ENCODE assay signal across 28 cellular contexts in genomic region chr18:77448046-77448445, GRCh38.
"Had no signal": no experiment of that assay in that cellular context is flagged by ENCODE, and none has a peak within 500 bp of the region (broad histone marks: within the 10 kb centered on the region; RNA-seq: fewer than 3 reads in every experiment).

No MANE protein-coding gene starts in this region.

- H2AFZ ChIP-seq: neural progenitor cell, parathyroid adenoma had no signal

- ATAC-seq: psoas muscle; right cardiac atrium; right lobe of liver; stimulated activated effector memory CD8-positive, alpha-beta T cell treated with anti-CD3 and anti-CD28 coated beads, Interleukin-12 subunit alpha, Interleukin-12 subunit beta, amount 100 ng/mL, for 72 hours; stimulated activated naive B cell treated with anti-CD40 and anti-IgM and Interleukin-4, amounts not matched to agents 10 μg/mL and 1 μg/mL and 100 μg/mL, for 72 hours had no signal

- H3K27me3 ChIP-seq: neural progenitor cell, ovary, right lobe of liver, sigmoid colon, thyroid gland, tibial nerve, upper lobe of left lung, vagina had no signal

- H3K4me3 Mint-ChIP-seq: nephron; neural progenitor cell; stimulated activated effector memory CD8-positive, alpha-beta T cell treated with anti-CD3 and anti-CD28 coated beads, Interleukin-12 subunit alpha, Interleukin-12 subunit beta, amount 100 ng/mL, for 72 hours; stimulated activated naive B cell treated with anti-CD40 and anti-IgM and Interleukin-4, amounts not matched to agents 10 μg/mL and 1 μg/mL and 100 μg/mL, for 72 hours; stimulated activated naive CD8-positive, alpha-beta T cell treated with anti-CD3 and anti-CD28 coated beads, Interleukin-15, Interleukin-2, amounts not matched to agents 100 ng/mL and 50 ng/mL, for 24 hours had no signal

- H3K27ac Mint-ChIP-seq: nephron; neural progenitor cell; progenitor cell of endocrine pancreas; stimulated activated effector memory CD8-positive, alpha-beta T cell treated with anti-CD3 and anti-CD28 coated beads, Interleukin-12 subunit alpha, Interleukin-12 subunit beta, amount 100 ng/mL, for 72 hours; stimulated activated naive B cell treated with anti-CD40 and anti-IgM and Interleukin-4, amounts not matched to agents 10 μg/mL and 1 μg/mL and 100 μg/mL, for 72 hours; stimulated activated naive CD8-positive, alpha-beta T cell treated with anti-CD3 and anti-CD28 coated beads, Interleukin-15, Interleukin-2, amounts not matched to agents 100 ng/mL and 50 ng/mL, for 24 hours had no signal

- H3K9me3 Mint-ChIP-seq: nephron; neural progenitor cell; stimulated activated effector memory CD8-positive, alpha-beta T cell treated with anti-CD3 and anti-CD28 coated beads, Interleukin-12 subunit alpha, Interleukin-12 subunit beta, amount 100 ng/mL, for 72 hours; stimulated activated naive B cell treated with anti-CD40 and anti-IgM and Interleukin-4, amounts not matched to agents 10 μg/mL and 1 μg/mL and 100 μg/mL, for 72 hours; stimulated activated naive CD8-positive, alpha-beta T cell treated with anti-CD3 and anti-CD28 coated beads, Interleukin-15, Interleukin-2, amounts not matched to agents 100 ng/mL and 50 ng/mL, for 24 hours had no signal

- H3K36me3 Mint-ChIP-seq: neural progenitor cell; stimulated activated effector memory CD8-positive, alpha-beta T cell treated with anti-CD3 and anti-CD28 coated beads, Interleukin-12 subunit alpha, Interleukin-12 subunit beta, amount 100 ng/mL, for 72 hours; stimulated activated naive B cell treated with anti-CD40 and anti-IgM and Interleukin-4, amounts not matched to agents 10 μg/mL and 1 μg/mL and 100 μg/mL, for 72 hours had no signal

- H3K4me1 ChIP-seq: neural progenitor cell, parathyroid adenoma, psoas muscle, right lobe of liver, sigmoid colon, stomach, thyroid gland, tibial nerve, upper lobe of left lung, vagina had no signal

- FAIRE-seq: small intestine, urothelium cell line had no signal

- H3K4me1 Mint-ChIP-seq: neural progenitor cell; stimulated activated effector memory CD8-positive, alpha-beta T cell treated with anti-CD3 and anti-CD28 coated beads, Interleukin-12 subunit alpha, Interleukin-12 subunit beta, amount 100 ng/mL, for 72 hours; stimulated activated naive B cell treated with anti-CD40 and anti-IgM and Interleukin-4, amounts not matched to agents 10 μg/mL and 1 μg/mL and 100 μg/mL, for 72 hours had no signal

- H3K4me2 ChIP-seq: neural progenitor cell had no signal

- H3K4me3 ChIP-seq: neural progenitor cell, ovary, psoas muscle, right lobe of liver, sigmoid colon, stomach, thoracic aorta, thyroid gland, tibial nerve, upper lobe of left lung, vagina had no signal

- DNase-seq: occipital lobe; ovary; posterior cingulate gyrus; psoas muscle; right cardiac atrium; right lobe of liver; sigmoid colon; small intestine; stimulated activated CD4-positive, alpha-beta T cell treated with anti-CD3 and anti-CD28 coated beads, Interleukin-15, amount 100 ng/mL, for 24 hours; stimulated activated CD4-positive, alpha-beta T cell treated with anti-CD3 and anti-CD28 coated beads, Interleukin-2, amount 100 ng/mL, for 24 hours; stimulated activated CD4-positive, alpha-beta T cell treated with anti-CD3 and anti-CD28 coated beads, Interleukin-2, amount 100 ng/mL, for 48 hours; stimulated activated CD4-positive, alpha-beta T cell treated with anti-CD3 and anti-CD28 coated beads, Interleukin-4, amount 100 ng/mL, for 24 hours; stimulated activated naive B cell treated with anti-CD40 and anti-IgM and Interleukin-4, amounts not matched to agents 10 μg/mL and 1 μg/mL and 100 μg/mL, for 72 hours; stimulated activated naive CD4-positive, alpha-beta T cell treated with Interleukin-2 at 50 U/mL for 16 hours; stomach; thyroid gland; trophoblast cell; upper lobe of left lung had no signal

- H3K27ac ChIP-seq: neural progenitor cell, ovary, parathyroid adenoma, psoas muscle, right lobe of liver, sigmoid colon, stomach, thoracic aorta, thyroid gland, tibial nerve, upper lobe of left lung, vagina had no signal

- H3K79me2 ChIP-seq: parathyroid adenoma had no signal

- H3K9me3 ChIP-seq: ovary, psoas muscle, right lobe of liver, sigmoid colon, stomach, thoracic aorta, thyroid gland, tibial nerve, upper lobe of left lung, vagina had no signal

- H3K36me3 ChIP-seq: neural progenitor cell, ovary, right lobe of liver, sigmoid colon, stomach, thoracic aorta, thyroid gland, tibial nerve, upper lobe of left lung, vagina had no signal

- H3K9ac ChIP-seq: neural progenitor cell, parathyroid adenoma had no signal
